ENCODE assay signal across 1 cellular context in the genomic region with DNA sequence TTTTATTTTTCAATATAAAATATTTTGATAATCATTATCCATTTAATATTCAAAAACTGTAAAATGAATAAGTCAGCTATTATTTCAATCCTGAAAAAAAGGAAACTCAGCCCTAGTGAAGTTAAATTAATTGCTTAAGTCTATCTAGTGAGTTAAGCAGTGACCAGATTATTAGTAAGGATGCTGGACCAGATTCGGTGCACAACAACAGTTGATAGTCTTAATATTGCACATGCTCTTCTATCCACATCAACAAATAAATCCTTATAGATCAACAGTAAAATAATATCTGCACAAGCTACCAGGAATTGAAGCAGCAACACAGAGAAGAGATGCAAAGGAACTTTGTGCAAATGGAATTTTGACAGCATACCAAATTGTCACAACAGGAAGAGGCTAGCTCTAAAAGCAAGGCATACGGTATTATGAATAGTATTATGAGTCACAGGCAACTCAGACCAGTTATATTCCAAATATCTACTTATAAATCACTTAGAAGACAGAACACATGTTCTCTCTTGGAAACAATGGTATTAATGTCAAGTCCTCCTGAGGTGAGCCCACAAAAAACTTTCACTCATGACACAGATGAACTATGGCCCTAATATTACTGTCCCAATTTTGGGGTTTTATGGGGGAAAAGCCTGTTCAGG.
TF ChIP-seq lines count a peak whose summit lies in the region.

No MANE protein-coding gene starts in this region.

TF ChIP-seq in HCT116, 20 proteins besides CTCF, POLR2A, EP300 and RAD21:
- TF ChIP-seq FOSL1 (IDR thresholded peaks at IDR 0.05; ENCODE audit: low read depth) (no peak), YY1 (IDR thresholded peaks at IDR 0.05; ENCODE audit: extremely low read depth, insufficient replicate concordance, low read depth, low read length) (no peak), TCF7L2 (IDR thresholded peaks at IDR 0.05; ENCODE audit: borderline replicate concordance, extremely low read depth, insufficient read depth, insufficient read length) (no peak), EZH2phosphoT487 (IDR thresholded peaks at IDR 0.05; ENCODE audit: borderline replicate concordance) (no peak), EZH2 (IDR thresholded peaks at IDR 0.05) (no peak), ZNF274 (IDR thresholded peaks at IDR 0.05; ENCODE audit: low read depth, low read length) (no peak), JUND (IDR thresholded peaks at IDR 0.05) (no peak), ELF1 (IDR thresholded peaks at IDR 0.05; ENCODE audit: borderline replicate concordance, low read depth) (no peak), POLR2AphosphoS5 (IDR thresholded peaks at IDR 0.05; ENCODE audit: low read depth, low read length) (no peak), EGR1 (IDR thresholded peaks at IDR 0.05; ENCODE audit: low read depth) (no peak), SRF (IDR thresholded peaks at IDR 0.05; ENCODE audit: low read depth) (no peak), ZFX (IDR thresholded peaks at IDR 0.05) (no peak), CEBPB (IDR thresholded peaks at IDR 0.05; ENCODE audit: low read depth) (no peak), CBX3 (IDR thresholded peaks at IDR 0.05; ENCODE audit: low read depth) (no peak)
- TF ChIP-seq, protein P1, sequence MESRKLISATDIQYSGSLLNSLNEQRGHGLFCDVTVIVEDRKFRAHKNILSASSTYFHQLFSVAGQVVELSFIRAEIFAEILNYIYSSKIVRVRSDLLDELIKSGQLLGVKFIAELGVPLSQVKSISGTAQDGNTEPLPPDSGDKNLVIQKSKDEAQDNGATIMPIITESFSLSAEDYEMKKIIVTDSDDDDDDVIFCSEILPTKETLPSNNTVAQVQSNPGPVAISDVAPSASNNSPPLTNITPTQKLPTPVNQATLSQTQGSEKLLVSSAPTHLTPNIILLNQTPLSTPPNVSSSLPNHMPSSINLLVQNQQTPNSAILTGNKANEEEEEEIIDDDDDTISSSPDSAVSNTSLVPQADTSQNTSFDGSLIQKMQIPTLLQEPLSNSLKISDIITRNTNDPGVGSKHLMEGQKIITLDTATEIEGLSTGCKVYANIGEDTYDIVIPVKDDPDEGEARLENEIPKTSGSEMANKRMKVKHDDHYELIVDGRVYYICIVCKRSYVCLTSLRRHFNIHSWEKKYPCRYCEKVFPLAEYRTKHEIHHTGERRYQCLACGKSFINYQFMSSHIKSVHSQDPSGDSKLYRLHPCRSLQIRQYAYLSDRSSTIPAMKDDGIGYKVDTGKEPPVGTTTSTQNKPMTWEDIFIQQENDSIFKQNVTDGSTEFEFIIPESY (IDR thresholded peaks at IDR 0.05; ENCODE audit: extremely low read depth, insufficient replicate concordance, low read length), result no peak
- TF ChIP-seq, protein P2, sequence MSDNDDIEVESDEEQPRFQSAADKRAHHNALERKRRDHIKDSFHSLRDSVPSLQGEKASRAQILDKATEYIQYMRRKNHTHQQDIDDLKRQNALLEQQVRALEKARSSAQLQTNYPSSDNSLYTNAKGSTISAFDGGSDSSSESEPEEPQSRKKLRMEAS (IDR thresholded peaks at IDR 0.05), result no peak
- TF ChIP-seq, protein P3, sequence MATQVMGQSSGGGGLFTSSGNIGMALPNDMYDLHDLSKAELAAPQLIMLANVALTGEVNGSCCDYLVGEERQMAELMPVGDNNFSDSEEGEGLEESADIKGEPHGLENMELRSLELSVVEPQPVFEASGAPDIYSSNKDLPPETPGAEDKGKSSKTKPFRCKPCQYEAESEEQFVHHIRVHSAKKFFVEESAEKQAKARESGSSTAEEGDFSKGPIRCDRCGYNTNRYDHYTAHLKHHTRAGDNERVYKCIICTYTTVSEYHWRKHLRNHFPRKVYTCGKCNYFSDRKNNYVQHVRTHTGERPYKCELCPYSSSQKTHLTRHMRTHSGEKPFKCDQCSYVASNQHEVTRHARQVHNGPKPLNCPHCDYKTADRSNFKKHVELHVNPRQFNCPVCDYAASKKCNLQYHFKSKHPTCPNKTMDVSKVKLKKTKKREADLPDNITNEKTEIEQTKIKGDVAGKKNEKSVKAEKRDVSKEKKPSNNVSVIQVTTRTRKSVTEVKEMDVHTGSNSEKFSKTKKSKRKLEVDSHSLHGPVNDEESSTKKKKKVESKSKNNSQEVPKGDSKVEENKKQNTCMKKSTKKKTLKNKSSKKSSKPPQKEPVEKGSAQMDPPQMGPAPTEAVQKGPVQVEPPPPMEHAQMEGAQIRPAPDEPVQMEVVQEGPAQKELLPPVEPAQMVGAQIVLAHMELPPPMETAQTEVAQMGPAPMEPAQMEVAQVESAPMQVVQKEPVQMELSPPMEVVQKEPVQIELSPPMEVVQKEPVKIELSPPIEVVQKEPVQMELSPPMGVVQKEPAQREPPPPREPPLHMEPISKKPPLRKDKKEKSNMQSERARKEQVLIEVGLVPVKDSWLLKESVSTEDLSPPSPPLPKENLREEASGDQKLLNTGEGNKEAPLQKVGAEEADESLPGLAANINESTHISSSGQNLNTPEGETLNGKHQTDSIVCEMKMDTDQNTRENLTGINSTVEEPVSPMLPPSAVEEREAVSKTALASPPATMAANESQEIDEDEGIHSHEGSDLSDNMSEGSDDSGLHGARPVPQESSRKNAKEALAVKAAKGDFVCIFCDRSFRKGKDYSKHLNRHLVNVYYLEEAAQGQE (IDR thresholded peaks at IDR 0.05; ENCODE audit: low read depth), result no peak
- TF ChIP-seq, protein P4, sequence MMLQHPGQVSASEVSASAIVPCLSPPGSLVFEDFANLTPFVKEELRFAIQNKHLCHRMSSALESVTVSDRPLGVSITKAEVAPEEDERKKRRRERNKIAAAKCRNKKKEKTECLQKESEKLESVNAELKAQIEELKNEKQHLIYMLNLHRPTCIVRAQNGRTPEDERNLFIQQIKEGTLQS (IDR thresholded peaks at IDR 0.05), result no peak
TF ChIP-seq in HCT116: peak in this region for 0.
